ENCODE assay signal across 20 cellular contexts in genomic region chr16:49250689-49251088, GRCh38. TPM values are rescaled to one million over a fixed set of nuclear protein-coding genes. Genes with fewer than 3 reads are reported as not detected.
A peak's percentile ranks its signal among the peaks of the same experiment; 100 is the strongest.
DNase-seq lines count a peak whose midpoint lies in the region; ATAC-seq and TF ChIP-seq lines count a peak whose summit lies in the region.
"Had no signal": no experiment of that assay in that cellular context is flagged by ENCODE, and none has a peak within 500 bp of the region (broad histone marks: within the 10 kb centered on the region; RNA-seq: fewer than 3 reads in every experiment).

No MANE protein-coding gene starts in this region.

- no peak overlapping the region for H4K8ac ChIP-seq in neuronal stem cell (ENCODE audit: low read depth, low read length)

- no peak overlapping the region for H3K4me3 Mint-ChIP-seq in GM23338
- no peak overlapping the region for H3K4me3 Mint-ChIP-seq in WTC11
- H3K4me3 Mint-ChIP-seq: CD4-positive, alpha-beta memory T cell had no signal

- H2AK5ac ChIP-seq in neuronal stem cell (ENCODE audit: low read depth, low read length), result no peak overlapping the region

- peaks cover 16% of the 10 kb centered on the region for H3K4me1 ChIP-seq in GM23338 (ENCODE audit: insufficient read depth)
- H3K4me1 ChIP-seq in esophagus muscularis mucosa, result no peaks in the 10 kb centered on the region
- peaks cover 0 to 4% of the 10 kb centered on the region in 2 donors for H3K4me1 ChIP-seq in neuronal stem cell (ENCODE audit: control insufficient read depth in 2 of 2, insufficient read depth in 1 of 2, low read depth in 1 of 2, low read length in 2 of 2)
- H3K4me1 ChIP-seq: Caco-2 had no signal

- CTCF ChIA-PET in WTC11 (lab: Charles Lee), result interaction anchor here (0.6 kb wide), 2 partner anchors 45 to 193 kb away, joined by 3 to 5 read pairs; no protein-coding TSS in a partner anchor

- ATAC-seq in GM23338 (peak; percentile 84), WTC11 (peak; percentile 79)

- TF ChIP-seq POLR2A in esophagus muscularis mucosa (IDR thresholded peaks at IDR 0.05; ENCODE audit: low read depth), result no peak

- H3K9me3 Mint-ChIP-seq in GM23338, result no peaks in the 10 kb centered on the region; the same call in 2 of the 3 replicates
- peaks cover 6% of the 10 kb centered on the region for H3K9me3 Mint-ChIP-seq in WTC11

- H3F3A ChIP-seq in GM23338 (replicated peaks; ENCODE audit: low read depth), result no peaks in the 10 kb centered on the region

- H3K27me3 Mint-ChIP-seq in GM23338 (ENCODE audit: insufficient read depth, low read depth, poor library complexity), result peaks cover 3% of the 10 kb centered on the region
- H3K27me3 Mint-ChIP-seq in WTC11 (ENCODE audit: low read depth), result no peaks in the 10 kb centered on the region; the same call in 1 of the 2 replicates

- no peaks in the 10 kb centered on the region for H3K79me2 ChIP-seq in GM23338 (replicated peaks; ENCODE audit: insufficient read depth)

- H2BK15ac ChIP-seq in neuronal stem cell (ENCODE audit: low read length), result no peak overlapping the region

- peak; percentile 49 for DNase-seq in GM23338 (ENCODE audit: low spot score)
- DNase-seq in WTC11 (ENCODE audit: low spot score), result no peak
- peak; percentile 60 for DNase-seq in esophagus muscularis mucosa (ENCODE audit: extremely low spot score)
- DNase-seq in iPS-NIHi7 (ENCODE audit: extremely low spot score), result peak; percentile 25
- DNase-seq in NCI-H2029 treated with DMSO at 0.1 percent for 48 hours (lab: John Stamatoyannopoulos, UW), result no peak
- no peak for DNase-seq in neuronal stem cell (ENCODE audit: low spot score)
- no peak for DNase-seq in cerebellar nuclear complex (lab: John Stamatoyannopoulos, UW)
- DNase-seq in activated CD4-positive, alpha-beta T cell treated with anti-CD3 and anti-CD28 coated beads for 4 hours, result no peak
- DNase-seq: C1 segment of cervical spinal cord; Caco-2; CD4-positive, alpha-beta memory T cell; DMS153; DND-41; GF-D8; GOT3; H7; HCEC 1CT had no signal

- no peak overlapping the region for H2BK12ac ChIP-seq in neuronal stem cell (ENCODE audit: low read length)

- no peak overlapping the region for H3K27ac ChIP-seq in GM23338 (ENCODE audit: low read depth)
- no peak overlapping the region for H3K27ac ChIP-seq in esophagus muscularis mucosa (replicated peaks in 1 of 4)
- no peak overlapping the region for H3K27ac ChIP-seq in neuronal stem cell (replicated peaks; ENCODE audit: low read length)

- H3K9me2 ChIP-seq in GM23338 (ENCODE audit: insufficient read depth), result peaks cover 7% of the 10 kb centered on the region

- H3K9ac ChIP-seq in neuronal stem cell (ENCODE audit: low read depth, low read length, poor library complexity), result no peak overlapping the region

- no peak for TF ChIP-seq EP300 in esophagus muscularis mucosa (IDR thresholded peaks at IDR 0.05)

- H3K14ac ChIP-seq in neuronal stem cell (ENCODE audit: low read length), result no peak overlapping the region

- no peak overlapping the region for H2BK120ac ChIP-seq in neuronal stem cell (ENCODE audit: low read depth, low read length)

- peaks cover 28% of the 10 kb centered on the region for H3K4me1 Mint-ChIP-seq in GM23338
- H3K4me1 Mint-ChIP-seq in WTC11, result peaks cover 30% of the 10 kb centered on the region
- H3K4me1 Mint-ChIP-seq: CD4-positive, alpha-beta memory T cell had no signal

- no peaks in the 10 kb centered on the region for H3K79me1 ChIP-seq in neuronal stem cell (ENCODE audit: low read depth, low read length)

- no peak overlapping the region for H3K23ac ChIP-seq in neuronal stem cell (ENCODE audit: low read depth, low read length, poor library complexity)

- H3K4me3 ChIP-seq in GM23338 (no peak overlapping the region), esophagus muscularis mucosa (no peak overlapping the region), neuronal stem cell (ENCODE audit: low read length in 2 of 2) (no peak overlapping the region)

- H2AFZ ChIP-seq in GM23338, result no peak overlapping the region
- H2AFZ ChIP-seq in neuronal stem cell (ENCODE audit: low read length), result no peak overlapping the region

- no peaks in the 10 kb centered on the region for H3K27me3 ChIP-seq in GM23338 (ENCODE audit: insufficient read depth)
- peaks cover 0 to 27% (median 0%) of the 10 kb centered on the region in 4 donors for H3K27me3 ChIP-seq in esophagus muscularis mucosa
- peaks cover 0 to 16% (median 0%) of the 10 kb centered on the region in 3 experiments for H3K27me3 ChIP-seq in neuronal stem cell (ENCODE audit: control insufficient read depth in 3 of 3, insufficient read depth in 3 of 3, low read depth in 1 of 3, low read length in 3 of 3)

- no peaks in the 10 kb centered on the region for H4K20me1 ChIP-seq in GM23338 (replicated peaks; ENCODE audit: insufficient read depth)

- H3K36me3 ChIP-seq in GM23338 (ENCODE audit: insufficient read depth), result no peaks in the 10 kb centered on the region
- H3K36me3 ChIP-seq in esophagus muscularis mucosa, result no peaks in the 10 kb centered on the region
- H3K36me3 ChIP-seq in neuronal stem cell (replicated peaks in 1 of 2; ENCODE audit: control insufficient read depth in 2 of 2, insufficient read depth in 2 of 2, low read length in 2 of 2), result no peaks in the 10 kb centered on the region

- 54% methylated on average over 1 of the region's 1 CpG for WGBS in esophagus muscularis mucosa
- WGBS in neuronal stem cell (ENCODE audit: extremely low coverage in 2 of 2, insufficient read length in 2 of 2, insufficient replicate concordance in 1 of 2), 2 donors, result no CpG with 5 or more reads among the region's 1 CpG

- no peak overlapping the region for H3K18ac ChIP-seq in neuronal stem cell (ENCODE audit: low read length)

- no peaks in the 10 kb centered on the region for H3K36me3 Mint-ChIP-seq in GM23338 (ENCODE audit: low read depth)
- H3K36me3 Mint-ChIP-seq in WTC11, result no peaks in the 10 kb centered on the region
- H3K36me3 Mint-ChIP-seq: CD4-positive, alpha-beta memory T cell had no signal

- H3K4me2 ChIP-seq in GM23338 (no peak overlapping the region), neuronal stem cell (ENCODE audit: insufficient read depth, low read length, poor library complexity, severe bottlenecking) (no peak overlapping the region)

- H4K91ac ChIP-seq in neuronal stem cell (ENCODE audit: low read depth, low read length, poor library complexity), result no peak overlapping the region

- H3K4ac ChIP-seq in neuronal stem cell (ENCODE audit: low read length), result no peak overlapping the region

- intact Hi-C loops in esophagus muscularis mucosa (cut with DNase I), result no loop called here

- H3K27ac Mint-ChIP-seq in GM23338 (no peak overlapping the region), WTC11 (no peak overlapping the region)
- H3K27ac Mint-ChIP-seq: CD4-positive, alpha-beta memory T cell had no signal

- H3K9me3 ChIP-seq in esophagus muscularis mucosa, result no peaks in the 10 kb centered on the region
- H3K9me3 ChIP-seq in neuronal stem cell (replicated peaks in 1 of 2; ENCODE audit: control insufficient read depth in 2 of 2, insufficient read depth in 1 of 2, low read depth in 1 of 2, low read length in 2 of 2), result no peaks in the 10 kb centered on the region
- H3K9me3 ChIP-seq: Caco-2 had no signal

- POLR2A ChIA-PET in WTC11 (lab: Charles Lee), result no interaction called here

- no peak overlapping the region for H2BK5ac ChIP-seq in neuronal stem cell (ENCODE audit: low read length)

- no peak for TF ChIP-seq CTCF in GM23338 (conservative IDR thresholded peaks at IDR 0.05; ENCODE audit: low read depth in 2 of 2)
- no peak for TF ChIP-seq CTCF in WTC11 (IDR thresholded peaks at IDR 0.05)
- no peak for TF ChIP-seq CTCF in esophagus muscularis mucosa (IDR thresholded peaks at IDR 0.05)

TF ChIP-seq in WTC11, 78 proteins besides CTCF, POLR2A, EP300 and RAD21:
- TF ChIP-seq ZNF232 (CRISPR knock-in tag; IDR thresholded peaks at IDR 0.05) (no peak), ATF6 (CRISPR knock-in tag; IDR thresholded peaks at IDR 0.05) (no peak), NFYB (CRISPR knock-in tag; conservative IDR thresholded peaks at IDR 0.05; ENCODE audit: low read depth) (no peak), HMGXB4 (CRISPR knock-in tag; IDR thresholded peaks at IDR 0.05) (no peak), SMAD3 (CRISPR knock-in tag; IDR thresholded peaks at IDR 0.05; ENCODE audit: borderline replicate concordance) (no peak), NR3C1 (CRISPR knock-in tag; conservative IDR thresholded peaks at IDR 0.05; ENCODE audit: low read depth) (no peak)
TF ChIP-seq in WTC11: peak in this region for 0.

RNA-seq across cellular contexts. Expression of gene CBLN1, which starts 30.9 kb away (rescaled TPM):
- 6.4 and 13.4 TPM in 2 replicates for total RNA-seq in GM23338 (2014; rRNA removed; shearing (Covaris generic))
- polyA plus RNA-seq in GM23338 (2016; fragmentation: Nextera tagmentation; extraction: Ambion mirVana), result 1.2 and 2.1 TPM in 2 replicates
- total RNA-seq in WTC11 (2021) (3.7 to 5.6 TPM (median 4.2 TPM) in 3 replicates), esophagus muscularis mucosa (1 to 10 TPM in 1 of 4 donors, under 1 TPM in 2, not detected in 1; 0.32 to 1.4 (median 0.83) TPM)
- polyA plus RNA-seq in neuronal stem cell (2013, experiment 1 of 2), result 0.22 TPM
- 0.25 TPM for polyA plus RNA-seq in neuronal stem cell (2013, experiment 2 of 2)
- total RNA-seq: A172; A673; Caco-2; CD4-positive, alpha-beta memory T cell had no signal
- polyA plus RNA-seq: BJ; CD4-positive, alpha-beta memory T cell had no signal

Comparison
In these comparisons a context has a peak if more than half of its experiments do, and no peak if none do; other contexts are left out.
1. DNase-seq: peak in GM23338 (single experiment), esophagus muscularis mucosa (single experiment) and iPS-NIHi7 (single experiment); none in WTC11 (single experiment), NCI-H2029 treated with DMSO at 0.1 percent for 48 hours (single experiment), neuronal stem cell (single experiment), cerebellar nuclear complex (0 of 2) and activated CD4-positive, alpha-beta T cell treated with anti-CD3 and anti-CD28 coated beads for 4 hours (0 of 2).